ENCODE assay signal across 8 cellular contexts in genomic region chr14:101780887-101781239, GRCh38. TPM values are rescaled to one million over a fixed set of nuclear protein-coding genes. Genes with fewer than 3 reads are reported as not detected.
DNase-seq lines count a peak whose midpoint lies in the region; ATAC-seq and TF ChIP-seq lines count a peak whose summit lies in the region.

No MANE protein-coding gene starts in this region.

- H3K4me1 Mint-ChIP-seq in activated naive CD4-positive, alpha-beta T cell treated with anti-CD3 and anti-CD28 coated beads, Interleukin-2, amount 50 U/mL, for 24 hours = peaks cover 40% of the 10 kb centered on the region
- peaks cover 7% of the 10 kb centered on the region for H3K4me1 Mint-ChIP-seq in endodermal cell
- peaks cover 20 to 39% (median 29%) of the 10 kb centered on the region in 7 donors for H3K4me1 Mint-ChIP-seq in naive thymus-derived CD4-positive, alpha-beta T cell

- no peak overlapping the region for H3K27ac Mint-ChIP-seq in activated naive CD4-positive, alpha-beta T cell treated with anti-CD3 and anti-CD28 coated beads, Interleukin-2, amount 50 U/mL, for 24 hours
- H3K27ac Mint-ChIP-seq in endodermal cell = no peak overlapping the region
- peak overlapping the region in 3 of 9 donors; percentile 5 to 42 (median 37) for H3K27ac Mint-ChIP-seq in naive thymus-derived CD4-positive, alpha-beta T cell

- CTCF ChIA-PET in naive thymus-derived CD4-positive, alpha-beta T cell (lab: Charles Lee) = interaction anchor here (0.6 to 0.8 kb wide), 2 partner anchors 33 to 39 kb away, joined by 3 read pairs; no protein-coding TSS in a partner anchor

- intact Hi-C loops in naive thymus-derived CD4-positive, alpha-beta T cell (cut with micrococcal nuclease) = loop anchor here in 1 of 2 donors (2.0 kb wide), 1 partner anchor 44 kb away; no protein-coding TSS in a partner anchor
- intact Hi-C loops in uterus (cut with DNase I; ENCODE audit: low total_unique reads) = no loop called here

- H3K4me3 ChIP-seq in endodermal cell (ENCODE audit: low read length) (peak overlapping the region; percentile 78), uterus (peak overlapping the region; percentile 42 to 57)
- peak overlapping the region; percentile 55 for H3K4me3 ChIP-seq in naive thymus-derived CD4-positive, alpha-beta T cell (ENCODE audit: low read length)

- H3K27ac ChIP-seq in endodermal cell (ENCODE audit: low read depth, low read length) = no peak overlapping the region
- no peak overlapping the region for H3K27ac ChIP-seq in naive thymus-derived CD4-positive, alpha-beta T cell (ENCODE audit: low read depth, low read length)
- H3K27ac ChIP-seq in uterus = peak overlapping the region in 1 of 2 donors; percentile 35

- 0 to 2% methylated on average over 4 to 15 of the region's 15 CpGs for WGBS in endodermal cell (ENCODE audit: insufficient coverage in 1 of 2, insufficient read length in 1 of 2), 2 experiments

- ATAC-seq in naive thymus-derived CD4-positive, alpha-beta T cell = peak; percentile 47
- no peak for ATAC-seq in HG03135 (IDR thresholded peaks at IDR 0.05; ENCODE audit: unreplicated experiment)

- POLR2A ChIA-PET in naive thymus-derived CD4-positive, alpha-beta T cell (lab: Charles Lee) = interaction anchor here (0.9 to 1.5 kb wide), 4 partner anchors 13 to 43 kb away, joined by 3 to 9 read pairs (median 4); no protein-coding TSS in a partner anchor

- H3K36me3 Mint-ChIP-seq in activated naive CD4-positive, alpha-beta T cell treated with anti-CD3 and anti-CD28 coated beads, Interleukin-2, amount 50 U/mL, for 24 hours = peaks cover 7% of the 10 kb centered on the region
- peaks cover 6% of the 10 kb centered on the region for H3K36me3 Mint-ChIP-seq in endodermal cell (ENCODE audit: low read depth)
- H3K36me3 Mint-ChIP-seq in naive thymus-derived CD4-positive, alpha-beta T cell = peaks cover 3 to 14% (median 10%) of the 10 kb centered on the region in 5 donors

- H3K27me3 ChIP-seq in endodermal cell (ENCODE audit: control insufficient read depth, insufficient read depth, low read length, poor library complexity, severe bottlenecking) (peaks cover 28% of the 10 kb centered on the region), uterus (no peaks in the 10 kb centered on the region)
- no peaks in the 10 kb centered on the region for H3K27me3 ChIP-seq in naive thymus-derived CD4-positive, alpha-beta T cell (ENCODE audit: control insufficient read depth in 2 of 2, insufficient read depth in 2 of 2, low read length in 2 of 2)

- H3K9ac ChIP-seq in endodermal cell (ENCODE audit: extremely low read depth, low read length, poor library complexity, severe bottlenecking) = no peak overlapping the region

- H3K36me3 ChIP-seq in endodermal cell (ENCODE audit: control insufficient read depth, insufficient read depth, low read length) (no peaks in the 10 kb centered on the region), uterus (no peaks in the 10 kb centered on the region)
- H3K36me3 ChIP-seq in naive thymus-derived CD4-positive, alpha-beta T cell (ENCODE audit: control insufficient read depth in 2 of 3, insufficient read depth in 3 of 3, low read length in 3 of 3) = no peaks in the 10 kb centered on the region

- H3K4me1 ChIP-seq in endodermal cell (ENCODE audit: control insufficient read depth, insufficient read depth, low read length) (peaks cover 2% of the 10 kb centered on the region), uterus (peaks cover 0 to 9% of the 10 kb centered on the region in 2 donors)
- peaks cover 0 to 9% of the 10 kb centered on the region in 2 donors for H3K4me1 ChIP-seq in naive thymus-derived CD4-positive, alpha-beta T cell (ENCODE audit: control insufficient read depth in 2 of 2, insufficient read depth in 2 of 2, low read length in 2 of 2)

- no peak for TF ChIP-seq POLR2A in uterus (IDR thresholded peaks at IDR 0.05)

- TF ChIP-seq CTCF in endodermal cell (conservative IDR thresholded peaks at IDR 0.05) (no peak), uterus (IDR thresholded peaks at IDR 0.05) (no peak)

- no peak for DNase-seq in activated naive CD4-positive, alpha-beta T cell treated with Interleukin-2 at 50 U/mL for 16 hours
- DNase-seq in endodermal cell (peak; percentile 80), uterus (no peak), NOMO-1 treated with DMSO at 0.1 percent for 48 hours (lab: John Stamatoyannopoulos, UW; ENCODE audit: unreplicated experiment) (no peak), NCI-H510A treated with DMSO at 0.1 percent for 48 hours (lab: John Stamatoyannopoulos, UW) (no peak)
- DNase-seq in naive thymus-derived CD4-positive, alpha-beta T cell = no peak

- peak overlapping the region; percentile 73 for H3K4me3 Mint-ChIP-seq in activated naive CD4-positive, alpha-beta T cell treated with anti-CD3 and anti-CD28 coated beads, Interleukin-2, amount 50 U/mL, for 24 hours
- peak overlapping the region; percentile 62 for H3K4me3 Mint-ChIP-seq in endodermal cell
- H3K4me3 Mint-ChIP-seq in naive thymus-derived CD4-positive, alpha-beta T cell = peak overlapping the region; percentile 48 to 83 (median 71)

- H3K9me3 Mint-ChIP-seq in activated naive CD4-positive, alpha-beta T cell treated with anti-CD3 and anti-CD28 coated beads, Interleukin-2, amount 50 U/mL, for 24 hours = no peaks in the 10 kb centered on the region
- H3K9me3 Mint-ChIP-seq in endodermal cell = peaks cover 3% of the 10 kb centered on the region
- H3K9me3 Mint-ChIP-seq in naive thymus-derived CD4-positive, alpha-beta T cell = peaks cover 0 to 1% (median 0%) of the 10 kb centered on the region in 11 donors

- H3K9me3 ChIP-seq in endodermal cell (ENCODE audit: control insufficient read depth, low read length) = peaks cover 7% of the 10 kb centered on the region
- H3K9me3 ChIP-seq in naive thymus-derived CD4-positive, alpha-beta T cell (ENCODE audit: control insufficient read depth in 2 of 3, low read length in 3 of 3) = no peaks in the 10 kb centered on the region
- no peaks in the 10 kb centered on the region for H3K9me3 ChIP-seq in uterus

- no peaks in the 10 kb centered on the region for H3K27me3 Mint-ChIP-seq in activated naive CD4-positive, alpha-beta T cell treated with anti-CD3 and anti-CD28 coated beads, Interleukin-2, amount 50 U/mL, for 24 hours
- peaks cover 47% of the 10 kb centered on the region for H3K27me3 Mint-ChIP-seq in endodermal cell (ENCODE audit: insufficient read depth)
- H3K27me3 Mint-ChIP-seq in naive thymus-derived CD4-positive, alpha-beta T cell = peaks cover 0 to 25% (median 5%) of the 10 kb centered on the region in 5 donors

RNA-seq across cellular contexts. Expression of gene PPP2R5C, which starts 19.4 kb away (rescaled TPM):
- total RNA-seq in endodermal cell (100 to 1,000 TPM; 116 to 117 TPM), uterus (100 to 1,000 TPM; 143 to 171 (median 169) TPM)
- polyA plus RNA-seq in endodermal cell (2013, experiment 1 of 2) = 151 TPM
- polyA plus RNA-seq in endodermal cell (2013, experiment 2 of 2) = 146 TPM
- total RNA-seq in naive thymus-derived CD4-positive, alpha-beta T cell = 100 to 1,000 TPM; 266 to 449 (median 405) TPM
- 100 to 1,000 TPM; 155 to 181 TPM for polyA plus RNA-seq in naive thymus-derived CD4-positive, alpha-beta T cell
